12 cellular contexts compared by ENCODE assay signal in the genomic region with DNA sequence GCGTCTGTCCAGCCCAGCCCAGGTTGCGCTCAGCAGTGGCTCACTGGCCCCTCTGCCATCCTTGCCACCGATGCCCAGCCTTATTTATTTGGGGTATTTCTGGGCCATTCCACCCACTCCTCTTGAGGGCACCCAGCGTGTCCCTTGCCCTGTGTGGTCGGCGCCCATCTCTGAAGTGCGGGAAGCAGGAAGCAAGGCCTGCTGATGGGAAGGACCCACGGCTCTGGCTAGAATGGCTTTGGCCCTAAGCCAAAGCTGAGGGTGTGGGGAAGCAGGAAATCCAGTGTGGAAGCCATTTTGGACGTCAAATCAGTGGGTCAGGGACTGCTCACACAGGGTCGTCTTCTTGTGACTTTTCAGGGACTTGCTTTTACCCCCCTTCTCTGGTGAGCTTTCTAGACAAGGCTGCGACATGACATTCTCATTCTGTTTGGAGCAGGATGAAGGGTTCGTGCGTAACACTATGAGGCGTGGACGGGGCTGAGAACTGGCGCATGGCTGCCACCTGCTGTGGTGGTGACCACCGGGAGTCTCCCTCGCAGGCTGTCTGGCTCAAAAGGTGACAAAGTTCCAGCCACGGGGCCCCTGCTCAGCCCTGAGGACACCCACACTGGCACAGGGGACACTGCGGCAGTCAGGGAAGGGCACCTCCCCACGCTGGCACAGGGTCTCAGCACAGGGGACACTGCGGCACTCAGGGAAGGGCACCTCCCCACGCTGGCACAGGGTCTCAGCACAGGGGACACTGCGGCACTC. TPM values are rescaled to one million over a fixed set of nuclear protein-coding genes. Genes with fewer than 3 reads are reported as not detected.
DNase-seq lines count a peak whose midpoint lies in the region; ATAC-seq, FAIRE-seq and TF ChIP-seq lines count a peak whose summit lies in the region.
"Had no signal": no experiment of that assay in that cellular context is flagged by ENCODE, and none has a peak within 500 bp of the region (broad histone marks: within the 10 kb centered on the region; RNA-seq: fewer than 3 reads in every experiment).

No MANE protein-coding gene starts in this region.

- H2AK5ac ChIP-seq in H1 (ENCODE audit: low read depth, low read length): no peak overlapping the region

- H3K27ac ChIP-seq in H1 (ENCODE audit: low read depth, low read length) (no peak overlapping the region), pancreas (peak overlapping the region; percentile 54 to 76 (median 62))
- H3K27ac ChIP-seq: brain microvascular endothelial cell, thoracic aorta had no signal

- TF ChIP-seq RAD21 in H1 (IDR thresholded peaks at IDR 0.05 in 1 of 2, conservative IDR thresholded peaks at IDR 0.05 in 1 of 2; ENCODE audit: low read depth in 2 of 2, low read length in 2 of 2): no peak

- H3K18ac ChIP-seq in H1 (ENCODE audit: extremely low read depth, low read length): no peak overlapping the region

- DNase-seq in EH (ENCODE audit: low read depth): peak; percentile 52
- DNase-seq in MV-4-11 (lab: John Stamatoyannopoulos, UW): peak; percentile 56
- no peak for DNase-seq in H1 (ENCODE audit: low read depth in 1 of 2, low spot score in 2 of 2)
- no peak for DNase-seq in pancreas
- no peak for DNase-seq in SK-N-DZ (ENCODE audit: low spot score)
- DNase-seq in foreskin fibroblast: no peak
- no peak for DNase-seq in anterior cingulate cortex (lab: John Stamatoyannopoulos, UW)
- DNase-seq: NCI-H1048 had no signal

- no peak overlapping the region for H2BK15ac ChIP-seq in H1 (ENCODE audit: low read length)

- H3K4me3 ChIP-seq in H1 (ENCODE audit: extremely low read depth in 1 of 4, insufficient read depth in 2 of 4, low read depth in 3 of 4, low read length in 4 of 4): no peak overlapping the region
- no peak overlapping the region for H3K4me3 ChIP-seq in pancreas
- H3K4me3 ChIP-seq in foreskin fibroblast (ENCODE audit: low read depth in 1 of 2, low read length in 2 of 2): no peak overlapping the region
- H3K4me3 ChIP-seq: thoracic aorta had no signal

- H3K4me2 ChIP-seq in H1 (ENCODE audit: insufficient read depth in 1 of 2, low read depth in 2 of 2, low read length in 2 of 2): no peak overlapping the region

- no peaks in the 10 kb centered on the region for H4K20me1 ChIP-seq in H1 (replicated peaks in 1 of 2; ENCODE audit: control insufficient read depth in 1 of 2, insufficient read depth in 2 of 2, low read length in 2 of 2)

- H3K9me3 ChIP-seq in H1 (ENCODE audit: insufficient read depth in 2 of 2, low read depth in 1 of 2, low read length in 1 of 2) (no peaks in the 10 kb centered on the region), pancreas (no peaks in the 10 kb centered on the region)
- H3K9me3 ChIP-seq: thoracic aorta had no signal

- no peaks in the 10 kb centered on the region for H3K23me2 ChIP-seq in H1 (ENCODE audit: low read depth, low read length)

- no peak for TF ChIP-seq CTCF in H1 (IDR thresholded peaks at IDR 0.05; ENCODE audit: control extremely low read depth in 1 of 3, insufficient read depth in 1 of 3, low read depth in 1 of 3, low read length in 3 of 3)
- TF ChIP-seq CTCF in pancreas (IDR thresholded peaks at IDR 0.05): no peak
- TF ChIP-seq CTCF in foreskin fibroblast (IDR thresholded peaks at IDR 0.05; ENCODE audit: low read depth, low read length): no peak

- intact Hi-C loops in pancreas (cut with DNase I): no loop called here

- ATAC-seq in pancreas (no peak), GM19395 (IDR thresholded peaks at IDR 0.05; ENCODE audit: unreplicated experiment) (no peak)

- H3K56ac ChIP-seq in H1 (replicated peaks; ENCODE audit: insufficient read length, low read depth, low read length): no peak overlapping the region

- H3K79me2 ChIP-seq in H1 (ENCODE audit: control insufficient read depth in 1 of 2, insufficient read depth in 2 of 2, low read length in 2 of 2): no peaks in the 10 kb centered on the region

- TF ChIP-seq EP300 in H1 (IDR thresholded peaks at IDR 0.05; ENCODE audit: borderline replicate concordance in 1 of 2, low read depth in 2 of 2, low read length in 2 of 2): no peak

- POLR2A ChIA-PET in H1 (lab: Charles Lee; ENCODE audit: partially characterized antibody): interaction anchor here (1.1 kb wide), 1 partner anchor 12 kb away, joined by 4 read pairs; no protein-coding TSS in a partner anchor

- H3K4me1 ChIP-seq in H1 (replicated peaks in 1 of 4; ENCODE audit: control insufficient read depth in 3 of 4, insufficient read depth in 4 of 4, low read length in 3 of 4): no peaks in the 10 kb centered on the region
- H3K4me1 ChIP-seq in pancreas: peaks cover 0 to 4% (median 0%) of the 10 kb centered on the region in 3 donors

- no peak for TF ChIP-seq POLR2A in H1 (IDR thresholded peaks at IDR 0.05; ENCODE audit: control extremely low read depth in 1 of 2, low read depth in 2 of 2, low read length in 2 of 2)

- no peak overlapping the region for H2BK120ac ChIP-seq in H1 (replicated peaks; ENCODE audit: low read depth, low read length)

- H3K14ac ChIP-seq in H1 (ENCODE audit: insufficient read length): no peak overlapping the region

- H2BK12ac ChIP-seq in H1 (ENCODE audit: low read depth, low read length): 0 out of 2 replicates have a peak overlapping the region, but pooled peaks have one; percentile 50

- H2BK20ac ChIP-seq in H1 (ENCODE audit: low read length): no peak overlapping the region

- H3K36me3 ChIP-seq in H1 (ENCODE audit: control insufficient read depth in 2 of 4, insufficient read depth in 4 of 4, low read length in 3 of 4): no peaks in the 10 kb centered on the region
- H3K36me3 ChIP-seq in pancreas: no peaks in the 10 kb centered on the region
- H3K36me3 ChIP-seq: brain microvascular endothelial cell, thoracic aorta had no signal

- no peak overlapping the region for H2BK5ac ChIP-seq in H1 (ENCODE audit: low read depth, low read length)

- FAIRE-seq in H1 (lab: Jason Lieb, UNC) (no peak), pancreas (lab: Jason Lieb, UNC) (no peak)
- FAIRE-seq: frontal cortex had no signal

- 86% methylated on average over 23 of the region's 24 CpGs; no CpG with 5 or more reads in 1 of the 2 experiments for WGBS in H1 (ENCODE audit: extremely low coverage in 1 of 2, insufficient coverage in 1 of 2, insufficient read length in 1 of 2, insufficient replicate concordance in 2 of 2, low coverage in 1 of 2, low lambda C conversion rate in 2 of 2, missing lambda C conversion rate in 1 of 2), 2 experiments
- WGBS in pancreas, 2 donors: 59 to 67% methylated on average over 24 of the region's 24 CpGs

- peak overlapping the region; percentile 37 for H4K91ac ChIP-seq in H1 (replicated peaks; ENCODE audit: insufficient read length, low read length)

- CTCF ChIA-PET in H1 (lab: Charles Lee; ENCODE audit: partially characterized antibody): interaction anchor here (0.7 to 2.4 kb wide), 12 partner anchors 9 to 209 kb away, joined by 3 to 13 read pairs (median 3); no protein-coding TSS in a partner anchor

- no peaks in the 10 kb centered on the region for H3K79me1 ChIP-seq in H1 (ENCODE audit: low read depth, low read length)

- no peak overlapping the region for H4K8ac ChIP-seq in H1 (ENCODE audit: extremely low read depth, insufficient read depth, low read length)

- H4K5ac ChIP-seq in H1 (ENCODE audit: insufficient read length, low read depth, low read length): no peak overlapping the region

- H3K9ac ChIP-seq in H1 (replicated peaks in 1 of 4; ENCODE audit: extremely low read depth in 1 of 4, low read depth in 3 of 4, low read length in 3 of 4): no peak overlapping the region

- no peak overlapping the region for H3K4ac ChIP-seq in H1 (replicated peaks; ENCODE audit: insufficient read length, low read depth, low read length)

- no peak overlapping the region for H2AFZ ChIP-seq in H1 (ENCODE audit: low read length)

- no peak overlapping the region for H3K23ac ChIP-seq in H1 (ENCODE audit: insufficient read length)

- no peaks in the 10 kb centered on the region for H3K27me3 ChIP-seq in H1 (replicated peaks in 1 of 4; ENCODE audit: control insufficient read depth in 3 of 4, extremely low read depth in 1 of 4, insufficient read depth in 3 of 4, low read length in 3 of 4)
- no peaks in the 10 kb centered on the region for H3K27me3 ChIP-seq in pancreas

TF ChIP-seq in H1, 55 proteins besides CTCF, POLR2A, EP300 and RAD21:
- TF ChIP-seq BACH1 (IDR thresholded peaks at IDR 0.05; ENCODE audit: low read length) (no peak), USF2 (IDR thresholded peaks at IDR 0.05; ENCODE audit: low read length) (no peak), E2F6 (IDR thresholded peaks at IDR 0.05) (no peak), RBBP5 (IDR thresholded peaks at IDR 0.05; ENCODE audit: borderline replicate concordance, low read depth, low read length) (no peak), KDM1A (IDR thresholded peaks at IDR 0.05; ENCODE audit: borderline replicate concordance, low read length) (no peak)

RNA-seq across cellular contexts. Expression of gene NKD2, which starts 50.7 kb away (rescaled TPM):
- 6.3 and 7.9 TPM in 2 replicates for total RNA-seq in H1 (2021; fragmentation: NEBNext Ultra II Directional; extraction: Animal tissue kit (Norgen Biotek cat#: 25700))
- polyA plus RNA-seq in H1 (2011; rRNA removed) (5.5 and 7.8 TPM in 2 replicates), pancreas (10 to 100 TPM; 13.1 to 18.6 TPM)
- 6.4 TPM for polyA plus RNA-seq in H1 (2011; cell fraction: cytosol; rRNA removed)
- 32.5 TPM for polyA plus RNA-seq in H1 (2011; cell fraction: nucleus; rRNA removed)
- polyA plus RNA-seq in H1 (2012, experiment 1 of 2): 3.0 to 8.7 TPM (median 8.2 TPM) in 4 replicates
- polyA plus RNA-seq in H1 (2012, experiment 2 of 2): 3.8 TPM
- 6.7 TPM for polyA plus RNA-seq in H1 (2013, experiment 1 of 2)
- polyA plus RNA-seq in H1 (2013, experiment 2 of 2): 5.7 TPM
- 1.2 and 1.3 TPM in 2 replicates for polyA minus RNA-seq in H1 (2011; rRNA and poly(A)+ RNA removed)
- 3.6 TPM for polyA minus RNA-seq in H1 (2011; cell fraction: cytosol; rRNA and poly(A)+ RNA removed)
- 4.4 TPM for polyA minus RNA-seq in H1 (2011; cell fraction: nucleus; rRNA and poly(A)+ RNA removed)
- total RNA-seq in pancreas: 1 to 10 TPM; 1.8 to 8.8 (median 3.3) TPM
- polyA plus RNA-seq in SK-N-DZ (2014; cell fraction: cytosol; rRNA removed): not detected in 2 replicates
- polyA plus RNA-seq in SK-N-DZ (2014; cell fraction: nucleus; rRNA removed): 0.24 and 0.30 TPM in 2 replicates

Comparison
In these comparisons a context has a peak if more than half of its experiments do, and no peak if none do; other contexts are left out.
1. DNase-seq: peak in EH (single experiment) and MV-4-11 (single experiment); none in H1 (0 of 2), pancreas (0 of 6), SK-N-DZ (single experiment), foreskin fibroblast (0 of 2) and anterior cingulate cortex (0 of 58).